Comparison of ENCODE assay signal across 8 cellular contexts in genomic region chr10:72328045-72328828, GRCh38. TPM values are rescaled to one million over a fixed set of nuclear protein-coding genes. Genes with fewer than 3 reads are reported as not detected.
DNase-seq lines count a peak whose midpoint lies in the region; ATAC-seq and TF ChIP-seq lines count a peak whose summit lies in the region.

No MANE protein-coding gene starts in this region.

- peak; percentile 68 for TF ChIP-seq CTCF in retinal pigment epithelial cell (conservative IDR thresholded peaks at IDR 0.05; ENCODE audit: low read depth, low read length)

- no peak overlapping the region for H3K4me3 ChIP-seq in retinal pigment epithelial cell (ENCODE audit: low read length)

- ATAC-seq in left ventricle myocardium superior (peak; percentile 68), GM19463 (IDR thresholded peaks at IDR 0.05; ENCODE audit: unreplicated experiment) (no peak)

- peak; percentile 36 for DNase-seq in activated naive CD4-positive, alpha-beta T cell treated with Interleukin-2 at 50 U/mL for 16 hours
- no peak for DNase-seq in activated naive CD4-positive, alpha-beta T cell (lab: John Stamatoyannopoulos, UW)
- DNase-seq in NCI-H2196 (lab: John Stamatoyannopoulos, UW; ENCODE audit: unreplicated experiment) = peak; percentile 35
- DNase-seq in amniotic stem cell (lab: John Stamatoyannopoulos, UW) = peak; percentile 30
- DNase-seq in left ventricle myocardium superior = peak; percentile 89
- no peak for DNase-seq in retinal pigment epithelial cell (ENCODE audit: low read depth)
- no peak for DNase-seq in SKM-1 treated with dmso at 0.1 percent for 144 hours (lab: John Stamatoyannopoulos, UW; ENCODE audit: unreplicated experiment)

- intact Hi-C loops in left ventricle myocardium superior (cut with micrococcal nuclease) = loop anchor here (10.0 kb wide), 1 partner anchor 53 kb away; the partner anchor contains the start of gene DDIT4

RNA-seq across cellular contexts. Expression of gene DNAJB12, which starts 26.5 kb away (rescaled TPM):
- 25.9 TPM for total RNA-seq in left ventricle myocardium superior

RNA-seq across cellular contexts. Expression of gene DDIT4, which starts 54.5 kb away (rescaled TPM):
- 64.2 TPM for total RNA-seq in left ventricle myocardium superior

Comparison
In these comparisons a context has a peak if more than half of its experiments do, and no peak if none do; other contexts are left out.
1. DNase-seq: peak in activated naive CD4-positive, alpha-beta T cell treated with Interleukin-2 at 50 U/mL for 16 hours (single experiment), NCI-H2196 (single experiment), amniotic stem cell (single experiment) and left ventricle myocardium superior (single experiment); none in activated naive CD4-positive, alpha-beta T cell (0 of 4), retinal pigment epithelial cell (single experiment) and SKM-1 treated with dmso at 0.1 percent for 144 hours (single experiment).